In genomic region chr10:73405556-73405955, GRCh38 we compare ENCODE assay signal across 29 cellular contexts.
"Had no signal": no experiment of that assay in that cellular context is flagged by ENCODE, and none has a peak within 500 bp of the region (broad histone marks: within the 10 kb centered on the region; RNA-seq: fewer than 3 reads in every experiment).

No MANE protein-coding gene starts in this region.

- H2AFZ ChIP-seq: parathyroid adenoma had no signal

- H3K27me3 Mint-ChIP-seq: naive B cell; natural killer cell treated with Interleukin-12 subunit alpha and Interleukin-12 subunit beta and Interleukin-15 and Interleukin-18, amount 100 ng/mL, for 72 hours; progenitor cell of endocrine pancreas had no signal

- H3K36me3 ChIP-seq: neutrophil, thyroid gland, vagina had no signal

- H3K4me1 Mint-ChIP-seq: mesothelial cell of epicardium had no signal

- H3K9ac ChIP-seq: parathyroid adenoma had no signal

- H3K27me3 ChIP-seq: dorsolateral prefrontal cortex, esophagus muscularis mucosa, foreskin keratinocyte, neutrophil, right atrium auricular region, stomach, thyroid gland, vagina had no signal

- H3K9me3 ChIP-seq: esophagus muscularis mucosa, lower lobe of right lung, mucosa of descending colon, neutrophil, right atrium auricular region, stomach, thyroid gland, vagina had no signal

- H3K4me3 ChIP-seq: dorsolateral prefrontal cortex, esophagus muscularis mucosa, lower lobe of right lung, mucosa of descending colon, right atrium auricular region, smooth muscle cell, stomach, thyroid gland, vagina had no signal

- H3K27ac ChIP-seq: dorsolateral prefrontal cortex, esophagus muscularis mucosa, foreskin keratinocyte, lower lobe of right lung, neutrophil, parathyroid adenoma, right atrium auricular region, stomach, thyroid gland, vagina had no signal

- H3K4me2 ChIP-seq: smooth muscle cell had no signal

- ATAC-seq: foreskin keratinocyte; left ventricle myocardium superior; lower lobe of right lung; mucosa of descending colon; natural killer cell treated with Interleukin-12 subunit alpha and Interleukin-12 subunit beta and Interleukin-15 and Interleukin-18, amount 100 ng/mL, for 72 hours; sciatic nerve; stimulated activated effector memory CD8-positive, alpha-beta T cell treated with anti-CD3 and anti-CD28 coated beads, Interleukin-12 subunit alpha, Interleukin-12 subunit beta, amount 100 ng/mL, for 72 hours had no signal

- DNase-seq: dorsolateral prefrontal cortex; effector CD4-positive, alpha-beta T cell; foreskin keratinocyte; left ventricle myocardium superior; lower lobe of right lung; mucosa of descending colon; naive B cell; stimulated activated CD4-positive, alpha-beta T cell treated with anti-CD3 and anti-CD28 coated beads, Interleukin-12 subunit alpha, Interleukin-12 subunit beta, amount 100 ng/mL, for 4 hours; stimulated activated CD4-positive, alpha-beta T cell treated with anti-CD3 and anti-CD28 coated beads, Interleukin-2, amount 100 ng/mL, for 24 hours; stimulated activated CD4-positive, alpha-beta T cell treated with anti-CD3 and anti-CD28 coated beads, Interleukin-4, amount 100 ng/mL, for 24 hours; stimulated activated naive CD4-positive, alpha-beta T cell treated with Interleukin-2 at 50 U/mL for 16 hours; stomach; thyroid gland; trophoblast cell had no signal

- H3K27ac Mint-ChIP-seq: mesothelial cell of epicardium; progenitor cell of endocrine pancreas; stimulated activated effector memory CD8-positive, alpha-beta T cell treated with anti-CD3 and anti-CD28 coated beads, Interleukin-12 subunit alpha, Interleukin-12 subunit beta, amount 100 ng/mL, for 72 hours had no signal

- FAIRE-seq: colon, endothelial cell of umbilical vein, keratinocyte had no signal

- H3K4me3 Mint-ChIP-seq: mesothelial cell of epicardium; natural killer cell treated with Interleukin-12 subunit alpha and Interleukin-12 subunit beta and Interleukin-15 and Interleukin-18, amount 100 ng/mL, for 72 hours; neural crest cell; stimulated activated effector memory CD8-positive, alpha-beta T cell treated with anti-CD3 and anti-CD28 coated beads, Interleukin-12 subunit alpha, Interleukin-12 subunit beta, amount 100 ng/mL, for 72 hours had no signal

- H3K9me3 Mint-ChIP-seq: mesothelial cell of epicardium; naive B cell; natural killer cell treated with Interleukin-12 subunit alpha and Interleukin-12 subunit beta and Interleukin-15 and Interleukin-18, amount 100 ng/mL, for 72 hours; neural crest cell; stimulated activated effector memory CD8-positive, alpha-beta T cell treated with anti-CD3 and anti-CD28 coated beads, Interleukin-12 subunit alpha, Interleukin-12 subunit beta, amount 100 ng/mL, for 72 hours had no signal
